Comparison of ENCODE assay signal across 1 cellular context in the genomic region with DNA sequence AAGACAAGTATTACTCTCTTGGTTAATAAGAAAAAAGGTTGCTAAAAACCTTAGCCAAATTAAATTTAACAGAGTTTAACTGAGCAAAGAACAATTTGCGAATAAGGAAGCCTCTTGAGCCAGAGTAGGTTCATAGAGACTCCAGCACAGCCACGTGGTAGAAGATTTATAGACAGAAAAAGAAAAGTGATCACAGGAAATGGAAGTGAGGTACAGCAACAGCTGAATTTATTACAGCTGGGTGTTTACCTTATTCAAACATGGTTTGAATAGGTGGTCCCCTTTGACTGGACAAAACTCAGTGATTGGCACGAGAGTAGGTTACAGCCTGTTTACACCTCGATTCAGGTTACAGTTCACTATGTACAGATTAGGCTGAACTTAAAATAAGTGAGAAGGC.
TF ChIP-seq lines count a peak whose summit lies in the region.

No MANE protein-coding gene starts in this region.

TF ChIP-seq in liver, 16 proteins besides CTCF, POLR2A, EP300 and RAD21 (continued from another document):
- TF ChIP-seq HNF4A (conservative IDR thresholded peaks at IDR 0.05) (peak in 1 of 2 donors; percentile 10), NR2F2 (IDR thresholded peaks at IDR 0.05) (no peak), FOXA2 (IDR thresholded peaks at IDR 0.05) (peak; percentile 35)
